ENCODE assay signal across 16 cellular contexts in genomic region chr22:35575116-35575748, GRCh38. TPM values are rescaled to one million over a fixed set of nuclear protein-coding genes. Genes with fewer than 3 reads are reported as not detected.
DNase-seq lines count a peak whose midpoint lies in the region; ATAC-seq and TF ChIP-seq lines count a peak whose summit lies in the region.
"Had no signal": no experiment of that assay in that cellular context is flagged by ENCODE, and none has a peak within 500 bp of the region (broad histone marks: within the 10 kb centered on the region; RNA-seq: fewer than 3 reads in every experiment).

No MANE protein-coding gene starts in this region.

- no peak overlapping the region for H3K27ac ChIP-seq in A673 (ENCODE audit: low read depth, low read length, poor library complexity, severe bottlenecking)
- H3K27ac ChIP-seq: PC-9, tibial artery had no signal

- no peaks in the 10 kb centered on the region for H3K9me3 ChIP-seq in A673 (ENCODE audit: low read depth, low read length, poor library complexity, severe bottlenecking)
- no peaks in the 10 kb centered on the region for H3K9me3 ChIP-seq in MG63
- H3K9me3 ChIP-seq: tibial artery had no signal

- DNase-seq in A673 (ENCODE audit: low spot score) (peak; percentile 65), COLO668 (lab: John Stamatoyannopoulos, UW; ENCODE audit: unreplicated experiment) (peak; percentile 14), NCI-H2171 (lab: John Stamatoyannopoulos, UW) (peak; percentile 66), brain pericyte (ENCODE audit: low read depth, low spot score) (peak; percentile 60), MG63 (no peak), NOMO-1 treated with DMSO at 0.1 percent for 48 hours (lab: John Stamatoyannopoulos, UW; ENCODE audit: unreplicated experiment) (no peak)
- no peak for DNase-seq in activated CD4-positive, alpha-beta T cell treated with anti-CD3 and anti-CD28 coated beads for 36 hours
- DNase-seq in activated CD4-positive, CD25-positive, alpha-beta regulatory T cell (lab: John Stamatoyannopoulos, UW) = no peak
- DNase-seq: amniotic stem cell; Kasumi-1; NCI-H1417 treated with DMSO at 0.1 percent for 48 hours; PC-9; stimulated activated CD4-positive, alpha-beta T cell treated with anti-CD3 and anti-CD28 coated beads, Interleukin-4, amount 100 ng/mL, for 24 hours; stimulated activated CD8-positive, alpha-beta memory T cell treated with anti-CD3 and anti-CD28 coated beads, Interleukin-4, amount 100 ng/mL, for 48 hours; tibial artery had no signal

- H3K27ac Mint-ChIP-seq in activated CD4-positive, alpha-beta T cell treated with anti-CD3 and anti-CD28 coated beads for 36 hours = no peak overlapping the region

- BruUV-seq in A673 (replicated peaks; lab: Mats Ljungman, UMichigan) = no TSS peak

- H3K36me3 ChIP-seq in A673 (ENCODE audit: insufficient read depth, low read length, poor library complexity, severe bottlenecking) = no peaks in the 10 kb centered on the region
- no peaks in the 10 kb centered on the region for H3K36me3 ChIP-seq in MG63
- H3K36me3 ChIP-seq: tibial artery had no signal

- H3K27me3 ChIP-seq in A673 (replicated peaks; ENCODE audit: insufficient read depth, low read depth, low read length, poor library complexity) (no peaks in the 10 kb centered on the region), MG63 (no peaks in the 10 kb centered on the region)

- peaks cover 11% of the 10 kb centered on the region for H3K4me1 ChIP-seq in A673 (ENCODE audit: insufficient read depth, low read length, poor library complexity, severe bottlenecking)
- H3K4me1 ChIP-seq: tibial artery had no signal

- no peak overlapping the region for H3K4me3 ChIP-seq in A673 (ENCODE audit: low read depth, low read length, poor library complexity, severe bottlenecking)
- no peak overlapping the region for H3K4me3 ChIP-seq in MG63
- H3K4me3 ChIP-seq: PC-9, tibial artery had no signal

- intact Hi-C loops in A673 (cut with micrococcal nuclease; ENCODE audit: unreplicated experiment) = no loop called here
- intact Hi-C loops in activated CD4-positive, alpha-beta T cell treated with anti-CD3 and anti-CD28 coated beads for 36 hours (cut with DNase I, micrococcal nuclease) = no loop called here

- CTCF ChIA-PET in A673 (lab: Charles Lee) = interaction anchor here (0.8 to 0.9 kb wide), 2 partner anchors 144 to 224 kb away, joined by 3 read pairs; no protein-coding TSS in a partner anchor
- CTCF ChIA-PET in activated CD4-positive, alpha-beta T cell treated with anti-CD3 and anti-CD28 coated beads for 36 hours (lab: Charles Lee) = interaction anchor here (0.6 to 1.0 kb wide), 3 partner anchors 215 to 491 kb away, joined by 3 read pairs; no protein-coding TSS in a partner anchor

- TF ChIP-seq CTCF in A673 (conservative IDR thresholded peaks at IDR 0.05; ENCODE audit: low read depth, low read length) = peak; percentile 27; the same call in 1 of the 2 replicates

- no peaks in the 10 kb centered on the region for H3K36me3 Mint-ChIP-seq in activated CD4-positive, alpha-beta T cell treated with anti-CD3 and anti-CD28 coated beads for 36 hours (ENCODE audit: low read depth)

- no peaks in the 10 kb centered on the region for H3K27me3 Mint-ChIP-seq in activated CD4-positive, alpha-beta T cell treated with anti-CD3 and anti-CD28 coated beads for 36 hours

- POLR2A ChIA-PET in A673 (lab: Charles Lee; ENCODE audit: low non-redundant PET) = no interaction called here
- POLR2A ChIA-PET in activated CD4-positive, alpha-beta T cell treated with anti-CD3 and anti-CD28 coated beads for 36 hours (lab: Charles Lee) = no interaction called here

- no peaks in the 10 kb centered on the region for H3K9me3 Mint-ChIP-seq in activated CD4-positive, alpha-beta T cell treated with anti-CD3 and anti-CD28 coated beads for 36 hours (ENCODE audit: low read depth)

- no peaks in the 10 kb centered on the region for H3K4me1 Mint-ChIP-seq in activated CD4-positive, alpha-beta T cell treated with anti-CD3 and anti-CD28 coated beads for 36 hours

- H3K4me3 Mint-ChIP-seq in activated CD4-positive, alpha-beta T cell treated with anti-CD3 and anti-CD28 coated beads for 36 hours = no peak overlapping the region

- no peak for ATAC-seq in activated CD4-positive, alpha-beta T cell treated with anti-CD3 and anti-CD28 coated beads for 36 hours

RNA-seq across cellular contexts. Expression of gene RASD2, which starts 34.6 kb away (rescaled TPM):
- total RNA-seq in A673 (2021) = 1.3 and 3.1 TPM in 2 replicates
- total RNA-seq in MG63 (2014; rRNA removed; shearing (Covaris generic); ENCODE audit: low replicate concordance) = 0.56 TPM in 1 of 2 replicates, not detected in the other
- total RNA-seq in activated CD4-positive, alpha-beta T cell treated with anti-CD3 and anti-CD28 coated beads for 36 hours = under 1 TPM; 0.09 TPM

RNA-seq across cellular contexts. Expression of gene MB, which starts 41.9 kb away (rescaled TPM):
- 0.30 and 0.46 TPM in 2 replicates for total RNA-seq in A673 (2021)
- 2.3 and 6.3 TPM in 2 replicates for total RNA-seq in MG63 (2014; rRNA removed; shearing (Covaris generic); ENCODE audit: low replicate concordance)
- not detected for total RNA-seq in activated CD4-positive, alpha-beta T cell treated with anti-CD3 and anti-CD28 coated beads for 36 hours
- total RNA-seq: chondrocyte had no signal

Comparison
In these comparisons a context has a peak if more than half of its experiments do, and no peak if none do; other contexts are left out.
1. DNase-seq: peak in A673 (single experiment), COLO668 (single experiment), NCI-H2171 (single experiment) and brain pericyte (single experiment); none in MG63 (single experiment), activated CD4-positive, alpha-beta T cell treated with anti-CD3 and anti-CD28 coated beads for 36 hours (single experiment), NOMO-1 treated with DMSO at 0.1 percent for 48 hours (single experiment) and activated CD4-positive, CD25-positive, alpha-beta regulatory T cell (0 of 4).